In the genomic region with DNA sequence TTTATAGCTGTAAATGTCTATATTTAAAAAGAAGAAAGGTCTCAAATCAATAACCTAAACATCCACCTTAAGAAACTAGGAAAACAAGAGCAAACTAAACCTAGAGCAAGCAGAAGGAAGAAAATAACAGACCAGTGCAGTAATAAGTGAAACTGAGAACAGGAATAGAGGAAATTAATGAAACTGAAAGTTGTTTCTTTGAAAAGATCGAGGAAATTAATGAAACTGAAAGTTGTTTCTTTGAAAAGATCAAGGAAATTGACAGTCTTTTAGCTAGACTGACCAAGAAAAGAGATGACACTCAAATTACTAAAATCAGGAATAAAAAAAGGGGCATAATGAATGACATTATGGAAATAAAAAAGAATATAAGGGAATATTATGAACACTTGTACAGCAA, we compare ENCODE assay signal across 13 cellular contexts. TPM values are rescaled to one million over a fixed set of nuclear protein-coding genes. Genes with fewer than 3 reads are reported as not detected.
DNase-seq lines count a peak whose midpoint lies in the region; ATAC-seq, FAIRE-seq and TF ChIP-seq lines count a peak whose summit lies in the region.
"Had no signal": no experiment of that assay in that cellular context is flagged by ENCODE, and none has a peak within 500 bp of the region (broad histone marks: within the 10 kb centered on the region; RNA-seq: fewer than 3 reads in every experiment).

No MANE protein-coding gene starts in this region.

- in situ Hi-C loops in K562 (cut with MboI): no loop called here

- H3K27ac ChIP-seq in CD8-positive, alpha-beta T cell (ENCODE audit: low read depth, low read length): no peak overlapping the region
- no peak overlapping the region for H3K27ac ChIP-seq in K562 (ENCODE audit: extremely low read depth, low read depth, low read length)
- H3K27ac ChIP-seq: body of pancreas, skin epidermis had no signal

- H3K27me3 Mint-ChIP-seq in CD14-positive monocyte (ENCODE audit: low read depth in 3 of 3): peaks cover 2 to 21% (median 20%) of the 10 kb centered on the region in 3 donors
- H3K27me3 Mint-ChIP-seq in CD8-positive, alpha-beta T cell (ENCODE audit: low read depth): no peaks in the 10 kb centered on the region

- H3K9me3 ChIP-seq in CD8-positive, alpha-beta T cell (ENCODE audit: low read length): no peaks in the 10 kb centered on the region
- no peaks in the 10 kb centered on the region for H3K9me3 ChIP-seq in K562 (replicated peaks; ENCODE audit: control insufficient read depth, insufficient read depth, low read depth, low read length)
- H3K9me3 ChIP-seq: body of pancreas had no signal

- TF ChIP-seq CTCF in CD14-positive monocyte (IDR thresholded peaks at IDR 0.05) (no peak), K562 (IDR thresholded peaks at IDR 0.05 in 2 of 3, conservative IDR thresholded peaks at IDR 0.05 in 1 of 3; ENCODE audit: insufficient read depth in 2 of 3, low read depth in 1 of 3, low read length in 3 of 3) (no peak)
- no peak for TF ChIP-seq CTCF in CD8-positive, alpha-beta T cell (IDR thresholded peaks at IDR 0.05)

- BruUV-seq in K562 (replicated peaks; lab: Mats Ljungman, UMichigan): no TSS peak

- H3K27me3 ChIP-seq in CD8-positive, alpha-beta T cell (ENCODE audit: insufficient read depth, low read length): no peaks in the 10 kb centered on the region
- H3K27me3 ChIP-seq in K562 (ENCODE audit: control insufficient read depth in 2 of 2, insufficient read depth in 2 of 2, low read length in 2 of 2): peaks cover 0 to 4% of the 10 kb centered on the region in 2 experiments; a peak in 2 of 5 replicates
- H3K27me3 ChIP-seq: body of pancreas had no signal

- H3K9me1 ChIP-seq in K562 (ENCODE audit: control insufficient read depth, insufficient read depth, low read length): no peaks in the 10 kb centered on the region

- no peaks in the 10 kb centered on the region for H3K79me2 ChIP-seq in K562 (ENCODE audit: control insufficient read depth, insufficient read depth, low read length)

- TF ChIP-seq RAD21 in K562 (CRISPR knock-in tag; conservative IDR thresholded peaks at IDR 0.05 in 1 of 2, IDR thresholded peaks at IDR 0.05 in 1 of 2): no peak

- H3K4me1 Mint-ChIP-seq in CD14-positive monocyte: peaks cover 20% of the 10 kb centered on the region
- peaks cover 47% of the 10 kb centered on the region for H3K4me1 Mint-ChIP-seq in CD8-positive, alpha-beta T cell (ENCODE audit: low read depth)

- peak; percentile 6 for FAIRE-seq in K562 (lab: Jason Lieb, UNC)

- no peak for TF ChIP-seq EP300 in K562 (IDR thresholded peaks at IDR 0.05; ENCODE audit: low read length)

- POLR2A ChIA-PET in CD8-positive, alpha-beta T cell (lab: Charles Lee): interaction anchor here (0.6 to 1.2 kb wide), 3 partner anchors 9 to 248 kb away, joined by 3 read pairs; no protein-coding TSS in a partner anchor
- POLR2A ChIA-PET in K562 (lab: Yijun Ruan, JAX): no interaction called here

- no peak overlapping the region for H3K9ac ChIP-seq in K562 (ENCODE audit: insufficient read depth in 1 of 2, low read depth in 2 of 2, low read length in 2 of 2)

- intact Hi-C loops in CD14-positive monocyte (cut with micrococcal nuclease): no loop called here
- intact Hi-C loops in CD8-positive, alpha-beta T cell (cut with DNase I, micrococcal nuclease): loop anchor here in 1 of 2 experiments (5.0 kb wide), 1 partner anchor 37 kb away; no protein-coding TSS in a partner anchor
- intact Hi-C loops in K562 (cut with micrococcal nuclease): no loop called here

- no peak for ATAC-seq in CD8-positive, alpha-beta T cell
- ATAC-seq in K562: no peak
- ATAC-seq in GM21619 (IDR thresholded peaks at IDR 0.05; ENCODE audit: unreplicated experiment): no peak
- ATAC-seq: body of pancreas had no signal

- no peaks in the 10 kb centered on the region for H3K36me3 Mint-ChIP-seq in CD14-positive monocyte
- H3K36me3 Mint-ChIP-seq in CD8-positive, alpha-beta T cell: no peaks in the 10 kb centered on the region
- H3K36me3 Mint-ChIP-seq: type B pancreatic cell had no signal

- H3K27ac Mint-ChIP-seq in CD14-positive monocyte: peak overlapping the region; percentile 50 to 84 (median 77)
- peak overlapping the region; percentile 85 for H3K27ac Mint-ChIP-seq in CD8-positive, alpha-beta T cell
- H3K27ac Mint-ChIP-seq: type B pancreatic cell had no signal

- peak overlapping the region in 1 of 2 donors; percentile 77 for H3K4me3 Mint-ChIP-seq in CD14-positive monocyte
- peak overlapping the region; percentile 68 for H3K4me3 Mint-ChIP-seq in CD8-positive, alpha-beta T cell
- H3K4me3 Mint-ChIP-seq: type B pancreatic cell had no signal

- H3K4me3 ChIP-seq in CD8-positive, alpha-beta T cell (ENCODE audit: low read depth, low read length): no peak overlapping the region
- H3K4me3 ChIP-seq in K562: no peak overlapping the region
- H3K4me3 ChIP-seq: body of pancreas, skin epidermis had no signal

- no peak for TF ChIP-seq POLR2A in K562 (conservative IDR thresholded peaks at IDR 0.05)

- no peak for DNase-seq in CD14-positive monocyte (ENCODE audit: low spot score)
- DNase-seq in CD8-positive, alpha-beta T cell: no peak
- peak; percentile 64 for DNase-seq in OCI-M1 (lab: John Stamatoyannopoulos, UW)
- DNase-seq in K562 (ENCODE audit: extremely low read depth in 1 of 4, low spot score in 3 of 4): no peak
- DNase-seq in NCI-H510A treated with DMSO at 0.1 percent for 48 hours (lab: John Stamatoyannopoulos, UW): no peak
- no peak for DNase-seq in stimulated activated CD4-positive, alpha-beta T cell treated with anti-CD3 and anti-CD28 coated beads, Interleukin-2, amount 100 ng/mL, for 48 hours
- DNase-seq in retina: no peak
- DNase-seq: body of pancreas, NCI-H1092, Right ventricle myocardium superior had no signal

- no peak overlapping the region for H2AFZ ChIP-seq in K562 (ENCODE audit: low read depth, low read length)

- CTCF ChIA-PET in CD8-positive, alpha-beta T cell (lab: Charles Lee): no interaction called here
- CTCF ChIA-PET in K562 (lab: Yijun Ruan, JAX; ENCODE audit: low intra/inter-chr PET ratio): no interaction called here

- no peak overlapping the region for H3K4me2 ChIP-seq in K562 (ENCODE audit: insufficient read depth, low read length)

- no peaks in the 10 kb centered on the region for H4K20me1 ChIP-seq in K562 (replicated peaks; ENCODE audit: control insufficient read depth, insufficient read depth, low read length)

- whole genome bisulfite sequencing in K562 (ENCODE audit: insufficient coverage, low coverage, missing lambda C conversion rate): 4% methylated on average over 1 of the region's 1 CpG

- no peaks in the 10 kb centered on the region for H3K36me3 ChIP-seq in CD8-positive, alpha-beta T cell (ENCODE audit: insufficient read depth, low read length)
- no peaks in the 10 kb centered on the region for H3K36me3 ChIP-seq in K562 (ENCODE audit: control insufficient read depth, insufficient read depth, low read length)

- peaks cover 25% of the 10 kb centered on the region for H3K4me1 ChIP-seq in CD8-positive, alpha-beta T cell (ENCODE audit: insufficient read depth, low read length)
- no peaks in the 10 kb centered on the region for H3K4me1 ChIP-seq in K562 (replicated peaks in 1 of 2; ENCODE audit: control insufficient read depth in 2 of 2, insufficient read depth in 2 of 2, low read length in 2 of 2)
- H3K4me1 ChIP-seq: body of pancreas had no signal

- peaks cover 0 to 2% (median 0%) of the 10 kb centered on the region in 7 donors for H3K9me3 Mint-ChIP-seq in CD14-positive monocyte
- H3K9me3 Mint-ChIP-seq in CD8-positive, alpha-beta T cell: peaks cover 8% of the 10 kb centered on the region

TF ChIP-seq in K562, 482 proteins besides CTCF, POLR2A, EP300 and RAD21:
- TF ChIP-seq TBL1XR1 (IDR thresholded peaks at IDR 0.05; ENCODE audit: low read length in 2 of 2) (no peak), NR2C2 (CRISPR knock-in tag; IDR thresholded peaks at IDR 0.05) (no peak), NR2C2 (tag; IDR thresholded peaks at IDR 0.05) (no peak), PHF21A (IDR thresholded peaks at IDR 0.05; ENCODE audit: borderline replicate concordance, low read depth) (no peak)
TF ChIP-seq in K562: peak in this region for 0.

RNA-seq across cellular contexts. Expression of a gene that starts 46.4 kb away (rescaled TPM):
- polyA plus RNA-seq in CD14-positive monocyte (1 to 10 TPM; 5.3 to 8.8 TPM), K562 (2011; rRNA removed) (0.01 TPM in 1 of 2 replicates, not detected in the other), K562 (2014; fragmentation: Illumina TruSeq; extraction: Trizol) (0.01 and 0.11 TPM in 2 replicates), K562 (2014; fragmentation: Nextera tagmentation; extraction: Ambion mirVana) (under 1 TPM in 1 of 2 experiments, not detected in 1; 0.10 TPM), K562 (2014; rRNA removed) (0.01 TPM in 2 replicates)
- total RNA-seq in CD8-positive, alpha-beta T cell: 10 to 100 TPM; 46.7 to 47.0 TPM
- total RNA-seq in K562 (2011; cell fraction: chromatin; rRNA removed; ENCODE audit: low replicate concordance): 0.35 TPM in 1 of 2 replicates, not detected in the other
- total RNA-seq in K562 (2011; cell fraction: nucleolus; rRNA removed): not detected in 2 replicates
- 0.15 TPM in 1 of 2 replicates, not detected in the other for total RNA-seq in K562 (2011; cell fraction: nucleoplasm; rRNA removed)
- total RNA-seq in K562 (2014; rRNA removed) (under 0.01 and 0.08 TPM in 2 replicates), K562 (2014; rRNA removed; fragmentation: Illumina TruSeq; extraction: Trizol) (0.06 and 0.07 TPM in 2 replicates), K562 (2015; rRNA removed; fragmentation: Illumina TruSeq; extraction: Trizol) (0.11 TPM in 2 replicates), K562 (2021) (0.18 and 0.20 TPM in 2 replicates)
- not detected in 2 replicates for polyA plus RNA-seq in K562 (2011; cell fraction: cytosol; rRNA removed)
- polyA plus RNA-seq in K562 (2011; cell fraction: nucleus; rRNA removed): not detected in 2 replicates
- 0.04 and 0.91 TPM in 2 replicates for polyA plus RNA-seq in K562 (2012)
- 0.07 TPM in 1 of 2 replicates, not detected in the other for polyA minus RNA-seq in K562 (2011; rRNA and poly(A)+ RNA removed)
- not detected in 2 replicates for polyA minus RNA-seq in K562 (2011; cell fraction: cytosol; rRNA and poly(A)+ RNA removed)
- 0.13 TPM in 1 of 2 replicates, not detected in the other for polyA minus RNA-seq in K562 (2011; cell fraction: nucleus; rRNA and poly(A)+ RNA removed)

Comparison
In these comparisons a context has a peak if more than half of its experiments do, and no peak if none do; other contexts are left out.
1. RNA of a gene that starts 46.4 kb away (total RNA-seq): 46.7 to 47.0 TPM in CD8-positive, alpha-beta T cell; under 0.01 to 0.35 TPM in K562; every median in the first group is over 10 times any median in the second.